In genomic region chr13:94764576-94765321, GRCh38 we compare ENCODE assay signal across 24 cellular contexts. TPM values are rescaled to one million over a fixed set of nuclear protein-coding genes. Genes with fewer than 3 reads are reported as not detected.
DNase-seq lines count a peak whose midpoint lies in the region; ATAC-seq lines count a peak whose summit lies in the region.
"Had no signal": no experiment of that assay in that cellular context is flagged by ENCODE, and none has a peak within 500 bp of the region (broad histone marks: within the 10 kb centered on the region; RNA-seq: fewer than 3 reads in every experiment).

No MANE protein-coding gene starts in this region.

- H4K91ac ChIP-seq in neuronal stem cell (ENCODE audit: low read depth, low read length, poor library complexity): no peak overlapping the region

- H2BK15ac ChIP-seq in neuronal stem cell (ENCODE audit: low read length): no peak overlapping the region

- no peak overlapping the region for H3K4me3 ChIP-seq in neuronal stem cell (ENCODE audit: low read length in 2 of 2)
- H3K4me3 ChIP-seq: ascending aorta, gastrocnemius medialis, lung, vagina had no signal

- H3K27ac ChIP-seq in neuronal stem cell (replicated peaks; ENCODE audit: low read length): no peak overlapping the region
- H3K27ac ChIP-seq: ascending aorta, C4-2B, gastrocnemius medialis, KMS-11, vagina had no signal

- H2BK5ac ChIP-seq in neuronal stem cell (ENCODE audit: low read length): no peak overlapping the region

- no peak overlapping the region for H3K14ac ChIP-seq in neuronal stem cell (ENCODE audit: low read length)

- H3K9me3 Mint-ChIP-seq in activated CD8-positive, alpha-beta memory T cell treated with anti-CD3 and anti-CD28 coated beads, Interleukin-2, amount 10 ng/mL, durations not matched to agents 7 days and 5 days (ENCODE audit: low read depth): no peaks in the 10 kb centered on the region

- H3K4me3 Mint-ChIP-seq in activated CD8-positive, alpha-beta memory T cell treated with anti-CD3 and anti-CD28 coated beads, Interleukin-2, amount 10 ng/mL, durations not matched to agents 7 days and 5 days: no peak overlapping the region

- no peak overlapping the region for H3K23ac ChIP-seq in neuronal stem cell (ENCODE audit: low read depth, low read length, poor library complexity)

- peak; percentile 39 for ATAC-seq in activated CD8-positive, alpha-beta memory T cell treated with anti-CD3 and anti-CD28 coated beads, Interleukin-2, amount 10 ng/mL, durations not matched to agents 7 days and 5 days
- ATAC-seq in HG02885 (IDR thresholded peaks at IDR 0.05; ENCODE audit: poor library complexity, unreplicated experiment) (no peak), HG03097 (IDR thresholded peaks at IDR 0.05; ENCODE audit: low FRiP score, unreplicated experiment) (no peak), HG02970 (IDR thresholded peaks at IDR 0.05; ENCODE audit: low FRiP score, unreplicated experiment) (no peak)
- ATAC-seq: gastrocnemius medialis had no signal

- no peak overlapping the region for H3K9ac ChIP-seq in neuronal stem cell (ENCODE audit: low read depth, low read length, poor library complexity)
- H3K9ac ChIP-seq: KMS-11, SK-N-SH had no signal

- H3K27me3 ChIP-seq in neuronal stem cell (ENCODE audit: control insufficient read depth in 3 of 3, insufficient read depth in 3 of 3, low read depth in 1 of 3, low read length in 3 of 3): no peaks in the 10 kb centered on the region
- H3K27me3 ChIP-seq: ascending aorta, gastrocnemius medialis, vagina had no signal

- H3K36me3 Mint-ChIP-seq in activated CD8-positive, alpha-beta memory T cell treated with anti-CD3 and anti-CD28 coated beads, Interleukin-2, amount 10 ng/mL, durations not matched to agents 7 days and 5 days: no peaks in the 10 kb centered on the region

- H2AFZ ChIP-seq in neuronal stem cell (ENCODE audit: low read length): no peak overlapping the region

- WGBS in neuronal stem cell (ENCODE audit: extremely low coverage in 2 of 2, insufficient read length in 2 of 2, insufficient replicate concordance in 1 of 2), 2 donors: no CpG with 5 or more reads among the region's 2 CpGs

- H4K8ac ChIP-seq in neuronal stem cell (ENCODE audit: low read depth, low read length): no peak overlapping the region

- H3K79me1 ChIP-seq in neuronal stem cell (ENCODE audit: low read depth, low read length): no peaks in the 10 kb centered on the region

- no peak overlapping the region for H3K27ac Mint-ChIP-seq in activated CD8-positive, alpha-beta memory T cell treated with anti-CD3 and anti-CD28 coated beads, Interleukin-2, amount 10 ng/mL, durations not matched to agents 7 days and 5 days

- no peaks in the 10 kb centered on the region for H3K36me3 ChIP-seq in neuronal stem cell (replicated peaks in 1 of 2; ENCODE audit: control insufficient read depth in 2 of 2, insufficient read depth in 2 of 2, low read length in 2 of 2)
- H3K36me3 ChIP-seq: ascending aorta, gastrocnemius medialis, vagina had no signal

- H3K9me3 ChIP-seq in neuronal stem cell (replicated peaks in 1 of 2; ENCODE audit: control insufficient read depth in 2 of 2, insufficient read depth in 1 of 2, low read depth in 1 of 2, low read length in 2 of 2): peaks cover 4 to 23% of the 10 kb centered on the region in 2 donors
- H3K9me3 ChIP-seq: ascending aorta, gastrocnemius medialis, SK-N-SH, vagina had no signal

- H3K4me1 ChIP-seq in neuronal stem cell (ENCODE audit: control insufficient read depth in 2 of 2, insufficient read depth in 1 of 2, low read depth in 1 of 2, low read length in 2 of 2): peaks cover 2 to 18% of the 10 kb centered on the region in 2 donors
- H3K4me1 ChIP-seq: ascending aorta, gastrocnemius medialis, vagina had no signal

- H3K4me1 Mint-ChIP-seq in activated CD8-positive, alpha-beta memory T cell treated with anti-CD3 and anti-CD28 coated beads, Interleukin-2, amount 10 ng/mL, durations not matched to agents 7 days and 5 days: no peaks in the 10 kb centered on the region

- H3K18ac ChIP-seq in neuronal stem cell (ENCODE audit: low read length): no peak overlapping the region

- CTCF ChIA-PET in activated CD8-positive, alpha-beta memory T cell treated with anti-CD3 and anti-CD28 coated beads, Interleukin-2, amount 10 ng/mL, durations not matched to agents 7 days and 5 days (lab: Charles Lee): no interaction called here

- H2AK5ac ChIP-seq in neuronal stem cell (ENCODE audit: low read depth, low read length): no peak overlapping the region

- DNase-seq in activated CD8-positive, alpha-beta memory T cell treated with anti-CD3 and anti-CD28 coated beads, Interleukin-2, amount 10 ng/mL, durations not matched to agents 7 days and 5 days: no peak
- no peak for DNase-seq in activated CD8-positive, alpha-beta memory T cell treated with anti-CD3 and anti-CD28 coated beads, Interleukin-2, amount 50 U/mL, for 4 hours
- peak; percentile 89 for DNase-seq in GOT3 (lab: John Stamatoyannopoulos, UW)
- DNase-seq in SW480 (ENCODE audit: low spot score): peak; percentile 87
- DNase-seq in neuronal stem cell (ENCODE audit: low spot score): peak; percentile 8
- DNase-seq: activated CD8-positive, alpha-beta memory T cell treated with anti-CD3 and anti-CD28 coated beads, Interleukin-2, amount 50 U/mL, for 48 hours; activated naive CD4-positive, alpha-beta T cell treated with Interleukin-2 at 50 U/mL for 16 hours; effector CD4-positive, alpha-beta T cell; gastrocnemius medialis; islet precursor cell; NCI-H1092; NCI-H2081 treated with DMSO at 0.1 percent for 48 hours; occipital lobe; RPMI8226; SK-N-SH; T-helper 9 cell had no signal

- no peak overlapping the region for H2BK12ac ChIP-seq in neuronal stem cell (ENCODE audit: low read length)

- H3K27me3 Mint-ChIP-seq in activated CD8-positive, alpha-beta memory T cell treated with anti-CD3 and anti-CD28 coated beads, Interleukin-2, amount 10 ng/mL, durations not matched to agents 7 days and 5 days: peaks cover 31% of the 10 kb centered on the region

- H3K4ac ChIP-seq in neuronal stem cell (ENCODE audit: low read length): no peak overlapping the region

- H3K4me2 ChIP-seq in neuronal stem cell (ENCODE audit: insufficient read depth, low read length, poor library complexity, severe bottlenecking): no peak overlapping the region
- H3K4me2 ChIP-seq: KMS-11, SK-N-SH had no signal

- no peak overlapping the region for H2BK120ac ChIP-seq in neuronal stem cell (ENCODE audit: low read depth, low read length)

RNA-seq across cellular contexts. Expression of gene SOX21, which starts 52.4 kb away (rescaled TPM):
- total RNA-seq in activated CD8-positive, alpha-beta memory T cell treated with anti-CD3 and anti-CD28 coated beads, Interleukin-2, amount 10 ng/mL, durations not matched to agents 7 days and 5 days: not detected
- 113 TPM for polyA plus RNA-seq in neuronal stem cell (2013, experiment 1 of 2)
- polyA plus RNA-seq in neuronal stem cell (2013, experiment 2 of 2): 117 TPM
- total RNA-seq: ascending aorta, gastrocnemius medialis had no signal
- polyA plus RNA-seq: SK-N-SH had no signal

Comparison
In these comparisons a context has a peak if more than half of its experiments do, and no peak if none do; other contexts are left out.
1. DNase-seq: peak in GOT3 (single experiment), SW480 (single experiment) and neuronal stem cell (single experiment); none in activated CD8-positive, alpha-beta memory T cell treated with anti-CD3 and anti-CD28 coated beads, Interleukin-2, amount 10 ng/mL, durations not matched to agents 7 days and 5 days (single experiment) and activated CD8-positive, alpha-beta memory T cell treated with anti-CD3 and anti-CD28 coated beads, Interleukin-2, amount 50 U/mL, for 4 hours (single experiment).